17 cellular contexts compared by ENCODE assay signal in genomic region chr12:38113991-38114390, GRCh38.
DNase-seq lines count a peak whose midpoint lies in the region; ATAC-seq and TF ChIP-seq lines count a peak whose summit lies in the region.
"Had no signal": no experiment of that assay in that cellular context is flagged by ENCODE, and none has a peak within 500 bp of the region (broad histone marks: within the 10 kb centered on the region; RNA-seq: fewer than 3 reads in every experiment).

No MANE protein-coding gene starts in this region.

- H3K4me1 ChIP-seq in SK-N-SH (ENCODE audit: control insufficient read depth in 1 of 2, insufficient read depth in 2 of 2, low read depth in 1 of 2, low read length in 1 of 2) (no peaks in the 10 kb centered on the region), PC-3 (ENCODE audit: insufficient read depth, low read length) (no peaks in the 10 kb centered on the region), uterus (no peaks in the 10 kb centered on the region)
- H3K4me1 ChIP-seq: HAP-1 had no signal

- H2AFZ ChIP-seq in SK-N-SH (ENCODE audit: low read depth), result peak overlapping the region; percentile 56; the same call in 1 of the 2 replicates
- peak overlapping the region; percentile 43; the same call in 1 of the 2 replicates for H2AFZ ChIP-seq in PC-3 (ENCODE audit: low read length)
- H2AFZ ChIP-seq: GM23248 had no signal

- intact Hi-C loops in PC-3 (cut with micrococcal nuclease), result loop anchor here (5.0 kb wide), 1 partner anchor 988 kb away; no protein-coding TSS in a partner anchor
- intact Hi-C loops in uterus (cut with DNase I; ENCODE audit: low total_unique reads), result no loop called here

- POLR2A ChIA-PET in SK-N-SH (lab: Yijun Ruan, JAX), result interaction anchor here (0.7 kb wide), 1 partner anchor 20 kb away, joined by 8 read pairs; no protein-coding TSS in a partner anchor
- POLR2A ChIA-PET in PC-3 (lab: Charles Lee; ENCODE audit: unreplicated experiment), result no interaction called here

- H4K20me1 ChIP-seq in SK-N-SH (ENCODE audit: insufficient read depth) (no peaks in the 10 kb centered on the region), PC-3 (ENCODE audit: low read length) (no peaks in the 10 kb centered on the region)
- H4K20me1 ChIP-seq: BLaER1 had no signal

- H3K4me2 ChIP-seq in SK-N-SH (peak overlapping the region; percentile 41; the same call in 1 of the 2 replicates), PC-3 (ENCODE audit: low read length) (no peak overlapping the region)
- H3K4me2 ChIP-seq: BLaER1 had no signal

- H3F3A ChIP-seq in SK-N-SH (replicated peaks; ENCODE audit: insufficient read depth) (no peaks in the 10 kb centered on the region), PC-3 (ENCODE audit: low read length, unreplicated experiment) (no peaks in the 10 kb centered on the region)

- H3K36me3 ChIP-seq in SK-N-SH (replicated peaks in 1 of 2; ENCODE audit: control insufficient read depth in 1 of 2, insufficient read depth in 2 of 2, low read length in 1 of 2) (no peaks in the 10 kb centered on the region), PC-3 (ENCODE audit: low read depth, low read length) (no peaks in the 10 kb centered on the region), uterus (no peaks in the 10 kb centered on the region)
- H3K36me3 ChIP-seq: BLaER1, HAP-1 had no signal

- BruUV-seq in PC-3 (replicated peaks; lab: Mats Ljungman, UMichigan), result no TSS peak

- no peak for TF ChIP-seq POLR2A in uterus (IDR thresholded peaks at IDR 0.05)

- H3K27ac ChIP-seq in SK-N-SH (ENCODE audit: low read depth in 2 of 2, low read length in 1 of 2), result no peak overlapping the region
- no peak overlapping the region for H3K27ac ChIP-seq in PC-3 (ENCODE audit: low read length)
- H3K27ac ChIP-seq in uterus, result no peak overlapping the region
- H3K27ac ChIP-seq: 22Rv1, BLaER1, GM23248 had no signal

- 7% methylated on average over 5 of the region's 5 CpGs for WGBS in SK-N-SH (ENCODE audit: low lambda C conversion rate)

- CTCF ChIA-PET in SK-N-SH (lab: Yijun Ruan, JAX) (no interaction called here), PC-3 (lab: Charles Lee) (no interaction called here)

- DNase-seq in SK-N-SH, result no peak
- DNase-seq in PC-3, result peak; percentile 46
- peak; percentile 11 for DNase-seq in kidney glomerular epithelial cell (lab: John Stamatoyannopoulos, UW)
- DNase-seq in activated T-cell treated with anti-CD3 and anti-CD28 coated beads, Interleukin-2, amount 50 U/mL, for 1 hour, result no peak
- no peak for DNase-seq in uterus
- DNase-seq: Calu3; CD4-positive, alpha-beta memory T cell; DMS79 treated with DMSO at 0.1 percent for 48 hours; EL; GM23248 had no signal

- ATAC-seq in SK-N-SH treated with all-trans-retinoic acid at 6 μM for 48 hours (no peak), PC-3 (no peak), HG03432 (IDR thresholded peaks at IDR 0.05; ENCODE audit: unreplicated experiment) (no peak), HG03025 (IDR thresholded peaks at IDR 0.05; ENCODE audit: low FRiP score, unreplicated experiment) (no peak)
- ATAC-seq: HepG2 had no signal

- TF ChIP-seq EP300 in SK-N-SH (IDR thresholded peaks at IDR 0.05; ENCODE audit: borderline replicate concordance in 1 of 2, low read depth in 1 of 2, low read length in 1 of 2), result no peak

- H3K9ac ChIP-seq in SK-N-SH, result no peak overlapping the region
- H3K9ac ChIP-seq in PC-3 (ENCODE audit: low read length), result no peak overlapping the region
- H3K9ac ChIP-seq: BLaER1, GM23248 had no signal

- H3K27me3 ChIP-seq in SK-N-SH (ENCODE audit: insufficient read depth), result no peaks in the 10 kb centered on the region
- H3K27me3 ChIP-seq in PC-3 (ENCODE audit: low read length), result no peaks in the 10 kb centered on the region
- H3K27me3 ChIP-seq in uterus, result no peaks in the 10 kb centered on the region
- H3K27me3 ChIP-seq: BLaER1 had no signal

- H3K79me2 ChIP-seq in SK-N-SH (ENCODE audit: insufficient read depth) (no peaks in the 10 kb centered on the region), PC-3 (ENCODE audit: low read length) (no peaks in the 10 kb centered on the region)

- TF ChIP-seq RAD21 in SK-N-SH (IDR thresholded peaks at IDR 0.05; ENCODE audit: low read length), result no peak

- H3K9me2 ChIP-seq in SK-N-SH, result no peaks in the 10 kb centered on the region
- H3K9me2 ChIP-seq in PC-3 (replicated peaks; ENCODE audit: low read length), result no peaks in the 10 kb centered on the region

- H3K4me3 ChIP-seq in SK-N-SH (ENCODE audit: low read depth in 2 of 2, low read length in 1 of 2) (peak overlapping the region in 1 of 2 experiments; percentile 24; a peak in 1 of 4 replicates), PC-3 (ENCODE audit: low read length) (no peak overlapping the region), uterus (no peak overlapping the region)
- H3K4me3 ChIP-seq: BLaER1, GM23248, HAP-1 had no signal

- no peak for TF ChIP-seq CTCF in SK-N-SH (IDR thresholded peaks at IDR 0.05)
- TF ChIP-seq CTCF in PC-3 (conservative IDR thresholded peaks at IDR 0.05; ENCODE audit: low read depth, low read length), result no peak
- TF ChIP-seq CTCF in uterus (IDR thresholded peaks at IDR 0.05), result no peak

- no peaks in the 10 kb centered on the region for H3K9me3 ChIP-seq in SK-N-SH
- H3K9me3 ChIP-seq in PC-3 (ENCODE audit: low read length), result no peaks in the 10 kb centered on the region
- H3K9me3 ChIP-seq in uterus, result no peaks in the 10 kb centered on the region
- H3K9me3 ChIP-seq: BLaER1, HAP-1 had no signal

TF ChIP-seq in SK-N-SH, 30 proteins besides CTCF, POLR2A, EP300 and RAD21 (continues in another document):
- TF ChIP-seq MAX (IDR thresholded peaks at IDR 0.05; ENCODE audit: low read depth) (no peak), POLR2AphosphoS5 (IDR thresholded peaks at IDR 0.05; ENCODE audit: low read depth, low read length) (no peak), EZH2phosphoT487 (IDR thresholded peaks at IDR 0.05; ENCODE audit: borderline replicate concordance, low read depth) (no peak), NRF1 (IDR thresholded peaks at IDR 0.05; ENCODE audit: low read depth, low read length) (no peak)
- TF ChIP-seq, protein P1, sequence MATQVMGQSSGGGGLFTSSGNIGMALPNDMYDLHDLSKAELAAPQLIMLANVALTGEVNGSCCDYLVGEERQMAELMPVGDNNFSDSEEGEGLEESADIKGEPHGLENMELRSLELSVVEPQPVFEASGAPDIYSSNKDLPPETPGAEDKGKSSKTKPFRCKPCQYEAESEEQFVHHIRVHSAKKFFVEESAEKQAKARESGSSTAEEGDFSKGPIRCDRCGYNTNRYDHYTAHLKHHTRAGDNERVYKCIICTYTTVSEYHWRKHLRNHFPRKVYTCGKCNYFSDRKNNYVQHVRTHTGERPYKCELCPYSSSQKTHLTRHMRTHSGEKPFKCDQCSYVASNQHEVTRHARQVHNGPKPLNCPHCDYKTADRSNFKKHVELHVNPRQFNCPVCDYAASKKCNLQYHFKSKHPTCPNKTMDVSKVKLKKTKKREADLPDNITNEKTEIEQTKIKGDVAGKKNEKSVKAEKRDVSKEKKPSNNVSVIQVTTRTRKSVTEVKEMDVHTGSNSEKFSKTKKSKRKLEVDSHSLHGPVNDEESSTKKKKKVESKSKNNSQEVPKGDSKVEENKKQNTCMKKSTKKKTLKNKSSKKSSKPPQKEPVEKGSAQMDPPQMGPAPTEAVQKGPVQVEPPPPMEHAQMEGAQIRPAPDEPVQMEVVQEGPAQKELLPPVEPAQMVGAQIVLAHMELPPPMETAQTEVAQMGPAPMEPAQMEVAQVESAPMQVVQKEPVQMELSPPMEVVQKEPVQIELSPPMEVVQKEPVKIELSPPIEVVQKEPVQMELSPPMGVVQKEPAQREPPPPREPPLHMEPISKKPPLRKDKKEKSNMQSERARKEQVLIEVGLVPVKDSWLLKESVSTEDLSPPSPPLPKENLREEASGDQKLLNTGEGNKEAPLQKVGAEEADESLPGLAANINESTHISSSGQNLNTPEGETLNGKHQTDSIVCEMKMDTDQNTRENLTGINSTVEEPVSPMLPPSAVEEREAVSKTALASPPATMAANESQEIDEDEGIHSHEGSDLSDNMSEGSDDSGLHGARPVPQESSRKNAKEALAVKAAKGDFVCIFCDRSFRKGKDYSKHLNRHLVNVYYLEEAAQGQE (IDR thresholded peaks at IDR 0.05; ENCODE audit: low read depth, low read length), result no peak

TF ChIP-seq in SK-N-SH treated with all-trans-retinoic acid at 6 μM for 48 hours, 23 proteins besides CTCF, POLR2A, EP300 and RAD21:
- TF ChIP-seq, protein P2, sequence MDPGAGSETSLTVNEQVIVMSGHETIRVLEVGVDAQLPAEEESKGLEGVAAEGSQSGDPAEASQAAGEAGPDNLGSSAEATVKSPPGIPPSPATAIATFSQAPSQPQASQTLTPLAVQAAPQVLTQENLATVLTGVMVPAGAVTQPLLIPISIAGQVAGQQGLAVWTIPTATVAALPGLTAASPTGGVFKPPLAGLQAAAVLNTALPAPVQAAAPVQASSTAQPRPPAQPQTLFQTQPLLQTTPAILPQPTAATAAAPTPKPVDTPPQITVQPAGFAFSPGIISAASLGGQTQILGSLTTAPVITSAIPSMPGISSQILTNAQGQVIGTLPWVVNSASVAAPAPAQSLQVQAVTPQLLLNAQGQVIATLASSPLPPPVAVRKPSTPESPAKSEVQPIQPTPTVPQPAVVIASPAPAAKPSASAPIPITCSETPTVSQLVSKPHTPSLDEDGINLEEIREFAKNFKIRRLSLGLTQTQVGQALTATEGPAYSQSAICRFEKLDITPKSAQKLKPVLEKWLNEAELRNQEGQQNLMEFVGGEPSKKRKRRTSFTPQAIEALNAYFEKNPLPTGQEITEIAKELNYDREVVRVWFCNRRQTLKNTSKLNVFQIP (CRISPR knock-in tag; IDR thresholded peaks at IDR 0.05; ENCODE audit: borderline replicate concordance, low read depth), result no peak
TF ChIP-seq in SK-N-SH treated with all-trans-retinoic acid at 6 μM for 48 hours: peak in this region for 0.

Comparison
In these comparisons a context has a peak if more than half of its experiments do, and no peak if none do; other contexts are left out.
1. DNase-seq: peak in PC-3 (single experiment) and kidney glomerular epithelial cell (single experiment); none in SK-N-SH (single experiment), activated T-cell treated with anti-CD3 and anti-CD28 coated beads, Interleukin-2, amount 50 U/mL, for 1 hour (single experiment) and uterus (0 of 2).